In genomic region chr3:98731720-98732238, GRCh38 we compare ENCODE assay signal across 8 cellular contexts.
DNase-seq lines count a peak whose midpoint lies in the region; ATAC-seq and TF ChIP-seq lines count a peak whose summit lies in the region.

No MANE protein-coding gene starts in this region.

- no peak for DNase-seq in AG09309 (ENCODE audit: low read depth)
- peak; percentile 39 to 75 for DNase-seq in Kasumi-1 (lab: John Stamatoyannopoulos, UW)
- DNase-seq in NCI-H446 (lab: John Stamatoyannopoulos, UW), result no peak
- no peak for DNase-seq in NOMO-1 treated with dmso at 0.1 percent for 144 hours (lab: John Stamatoyannopoulos, UW; ENCODE audit: unreplicated experiment)

- H3K9me3 Mint-ChIP-seq in dendritic cell treated with granulocyte-macrophage colony-stimulating factor and Interleukin-4, amounts not matched to agents 40 ng/mL and 50 ng/mL, for 4 days, result no peaks in the 10 kb centered on the region

- H3K27me3 ChIP-seq in mucosa of rectum (ENCODE audit: control insufficient read depth in 2 of 2, insufficient read depth in 2 of 2, low read length in 2 of 2), result peaks cover 11 to 21% of the 10 kb centered on the region in 2 donors

- H3K4me1 Mint-ChIP-seq in dendritic cell treated with granulocyte-macrophage colony-stimulating factor and Interleukin-4, amounts not matched to agents 40 ng/mL and 50 ng/mL, for 4 days (ENCODE audit: low read depth), result peaks cover 49% of the 10 kb centered on the region

- no peak for ATAC-seq in GM18517 (IDR thresholded peaks at IDR 0.05; ENCODE audit: unreplicated experiment)
- ATAC-seq in GM21576 (IDR thresholded peaks at IDR 0.05; ENCODE audit: unreplicated experiment), result no peak

- no peaks in the 10 kb centered on the region for H3K9me3 ChIP-seq in mucosa of rectum (ENCODE audit: control insufficient read depth in 2 of 2, low read length in 2 of 2)

- peak overlapping the region in 1 of 2 donors; percentile 63 for H3K9ac ChIP-seq in mucosa of rectum (ENCODE audit: low read depth in 1 of 2, low read length in 2 of 2)

- peaks cover 15% of the 10 kb centered on the region for H3K36me3 Mint-ChIP-seq in dendritic cell treated with granulocyte-macrophage colony-stimulating factor and Interleukin-4, amounts not matched to agents 40 ng/mL and 50 ng/mL, for 4 days (ENCODE audit: low read depth)

- H3K27ac ChIP-seq in mucosa of rectum (ENCODE audit: low read depth in 2 of 2, low read length in 2 of 2), result no peak overlapping the region

- peak overlapping the region; percentile 96 for H3K4me3 Mint-ChIP-seq in dendritic cell treated with granulocyte-macrophage colony-stimulating factor and Interleukin-4, amounts not matched to agents 40 ng/mL and 50 ng/mL, for 4 days

- H3K27ac Mint-ChIP-seq in dendritic cell treated with granulocyte-macrophage colony-stimulating factor and Interleukin-4, amounts not matched to agents 40 ng/mL and 50 ng/mL, for 4 days, result peak overlapping the region; percentile 92

- intact Hi-C loops in dendritic cell treated with granulocyte-macrophage colony-stimulating factor and Interleukin-4, amounts not matched to agents 40 ng/mL and 50 ng/mL, for 4 days (cut with micrococcal nuclease), result loop anchor here (2.0 to 5.0 kb wide), 4 partner anchors 29 to 129 kb away; no protein-coding TSS in a partner anchor

- peaks cover 8 to 13% of the 10 kb centered on the region in 2 donors for H3K4me1 ChIP-seq in mucosa of rectum (ENCODE audit: control insufficient read depth in 2 of 2, insufficient read depth in 2 of 2, low read length in 2 of 2)

- H3K36me3 ChIP-seq in mucosa of rectum (ENCODE audit: control insufficient read depth in 2 of 2, insufficient read depth in 2 of 2, low read length in 2 of 2), result no peaks in the 10 kb centered on the region

- H3K27me3 Mint-ChIP-seq in dendritic cell treated with granulocyte-macrophage colony-stimulating factor and Interleukin-4, amounts not matched to agents 40 ng/mL and 50 ng/mL, for 4 days, result peaks cover 1% of the 10 kb centered on the region

- no peak for TF ChIP-seq CTCF in AG09309 (IDR thresholded peaks at IDR 0.05; ENCODE audit: control insufficient read depth, insufficient read depth, low read depth, low read length, missing control alignments)

- H3K4me3 ChIP-seq in AG09309 (ENCODE audit: control insufficient read depth, low read depth, low read length) (peak overlapping the region; percentile 61), mucosa of rectum (ENCODE audit: low read length in 2 of 2) (peak overlapping the region; percentile 60 to 76)

Comparison
In these comparisons a context has a peak if more than half of its experiments do, and no peak if none do; other contexts are left out.
1. DNase-seq: peak in Kasumi-1 (2 of 2); none in AG09309 (single experiment), NCI-H446 (0 of 2) and NOMO-1 treated with dmso at 0.1 percent for 144 hours (single experiment).